In the genomic region with DNA sequence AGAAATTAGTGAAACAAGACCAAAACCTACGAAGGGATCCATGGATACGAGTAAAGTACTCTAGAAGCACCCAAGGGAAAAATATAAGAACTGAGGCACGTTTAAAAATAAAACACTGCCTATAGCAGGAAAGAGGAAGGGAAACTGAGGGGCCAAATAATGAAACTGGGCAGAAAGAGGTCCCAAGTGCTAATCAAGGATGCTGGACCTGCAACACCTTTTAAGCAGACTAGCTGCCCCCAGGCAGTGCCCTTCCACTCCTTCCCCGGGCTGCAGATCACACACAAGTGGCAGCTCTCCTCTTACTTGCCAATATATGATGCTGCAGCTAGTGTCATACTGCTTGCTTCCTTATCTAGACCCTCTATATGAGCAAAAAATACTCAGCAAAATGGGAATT, we compare ENCODE assay signal across 18 cellular contexts.
"Had no signal": no experiment of that assay in that cellular context is flagged by ENCODE, and none has a peak within 500 bp of the region (broad histone marks: within the 10 kb centered on the region; RNA-seq: fewer than 3 reads in every experiment).

No MANE protein-coding gene starts in this region.

- H3K36me3 Mint-ChIP-seq: activated naive CD8-positive, alpha-beta T cell had no signal

- ATAC-seq: left lobe of liver had no signal

- H3K27ac ChIP-seq: tibial artery, vagina had no signal

- H3K4me3 Mint-ChIP-seq: activated naive CD8-positive, alpha-beta T cell; activated T-helper 1 cell treated with anti-CD3 and anti-CD28 coated beads, Interleukin-12 subunit alpha, Interleukin-12 subunit beta, Interleukin-2, Interleukin-4 antibody, amounts not matched to agents 30 ng/mL and 10 ng/mL and 1 ng/mL, durations not matched to agents 14 hours and 24 hours and 36 hours had no signal

- H3K4me3 ChIP-seq: tibial artery, vagina had no signal

- H3K27me3 ChIP-seq: tibial artery, vagina had no signal

- H3K4me1 ChIP-seq: vagina had no signal

- H3K9me3 Mint-ChIP-seq: activated T-helper 1 cell treated with anti-CD3 and anti-CD28 coated beads, Interleukin-12 subunit alpha, Interleukin-12 subunit beta, Interleukin-2, Interleukin-4 antibody, amounts not matched to agents 30 ng/mL and 10 ng/mL and 1 ng/mL, durations not matched to agents 14 hours and 24 hours and 36 hours had no signal

- H3K36me3 ChIP-seq: tibial artery, vagina had no signal

- H3K27me3 Mint-ChIP-seq: activated naive CD8-positive, alpha-beta T cell; progenitor cell of endocrine pancreas had no signal

- H3K27ac Mint-ChIP-seq: activated naive CD8-positive, alpha-beta T cell; activated T-helper 1 cell treated with anti-CD3 and anti-CD28 coated beads, Interleukin-12 subunit alpha, Interleukin-12 subunit beta, Interleukin-2, Interleukin-4 antibody, amounts not matched to agents 30 ng/mL and 10 ng/mL and 1 ng/mL, durations not matched to agents 14 hours and 24 hours and 36 hours had no signal

- DNase-seq: activated CD4-positive, alpha-beta T cell treated with anti-CD3 and anti-CD28 coated beads, Interleukin-2, amount 50 U/mL, for 48 hours; activated gamma-delta T cell treated with Interleukin-2 at 50 U/mL for 16 hours; activated T-cell treated with anti-CD3 and anti-CD28 coated beads for 4 hours; cerebellar nuclear complex; effector CD4-positive, alpha-beta T cell; hypothalamus; stimulated activated CD8-positive, alpha-beta memory T cell treated with anti-CD3 and anti-CD28 coated beads, Interleukin-4, amount 100 ng/mL, for 48 hours; stimulated activated naive CD4-positive, alpha-beta T cell treated with Interleukin-2 at 50 U/mL for 16 hours; substantia nigra; tibial artery had no signal

- H3K9me3 ChIP-seq: tibial artery, vagina had no signal

- FAIRE-seq: bronchial epithelial cell, keratinocyte, TTC549 had no signal
